Comparison of ENCODE assay signal across 17 cellular contexts in the genomic region with DNA sequence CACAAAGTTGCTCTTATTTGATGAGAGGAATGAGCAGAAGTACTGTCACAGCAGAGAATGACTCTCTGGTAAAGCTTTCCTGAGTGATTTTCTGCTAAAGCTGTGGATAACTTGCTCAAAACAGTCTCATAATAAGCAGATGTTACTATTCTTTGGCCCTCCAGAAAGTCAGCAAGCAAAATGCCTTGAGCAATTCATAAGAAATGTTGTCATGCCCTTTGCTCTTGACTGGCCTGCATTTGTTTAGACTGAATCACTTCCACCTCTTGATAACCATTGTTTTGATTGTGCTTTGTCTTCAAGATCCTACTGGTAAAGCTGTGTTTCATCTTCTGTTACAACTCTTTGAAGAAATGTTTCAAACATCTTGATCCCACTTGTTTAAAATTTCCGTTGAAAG.
DNase-seq lines count a peak whose midpoint lies in the region; ATAC-seq and TF ChIP-seq lines count a peak whose summit lies in the region.
"Had no signal": no experiment of that assay in that cellular context is flagged by ENCODE, and none has a peak within 500 bp of the region (broad histone marks: within the 10 kb centered on the region; RNA-seq: fewer than 3 reads in every experiment).

No MANE protein-coding gene starts in this region.

- H3K79me2 ChIP-seq in MM.1S (ENCODE audit: low read length): no peaks in the 10 kb centered on the region

- CTCF ChIA-PET in AG04449 (lab: Yijun Ruan, JAX): no interaction called here

- no peaks in the 10 kb centered on the region for H3F3A ChIP-seq in MM.1S (ENCODE audit: insufficient read depth, low read length)

- no peak overlapping the region for H3K9ac ChIP-seq in MM.1S (ENCODE audit: low read length)

- no peaks in the 10 kb centered on the region for H3K9me3 ChIP-seq in MM.1S (replicated peaks; ENCODE audit: insufficient read depth, low read length)
- H3K9me3 ChIP-seq: psoas muscle, vagina had no signal

- TF ChIP-seq CTCF in AG04449 (IDR thresholded peaks at IDR 0.05; ENCODE audit: insufficient read depth, low read length, missing control alignments) (no peak), cardiac fibroblast (IDR thresholded peaks at IDR 0.05; ENCODE audit: low read depth, low read length) (no peak), MM.1S (IDR thresholded peaks at IDR 0.05; ENCODE audit: low read length) (no peak)

- H2AFZ ChIP-seq in MM.1S (ENCODE audit: low read length): no peak overlapping the region

- no peaks in the 10 kb centered on the region for H3K9me2 ChIP-seq in MM.1S (replicated peaks; ENCODE audit: insufficient read depth, low read length)

- H3K27me3 ChIP-seq in MM.1S (replicated peaks; ENCODE audit: insufficient read depth, low read length): no peaks in the 10 kb centered on the region
- H3K27me3 ChIP-seq: vagina had no signal

- H3K27ac ChIP-seq in MM.1S (ENCODE audit: low read length): no peak overlapping the region
- H3K27ac ChIP-seq: HL-60, psoas muscle, vagina had no signal

- H3K4me1 ChIP-seq in MM.1S (ENCODE audit: low read length): no peaks in the 10 kb centered on the region
- H3K4me1 ChIP-seq: psoas muscle, vagina had no signal

- H4K20me1 ChIP-seq in MM.1S (ENCODE audit: insufficient read depth, low read length): no peaks in the 10 kb centered on the region

- POLR2A ChIA-PET in AG04449 (lab: Yijun Ruan, JAX): no interaction called here

- DNase-seq in AG04449 (ENCODE audit: low read depth, low spot score): peak; percentile 9
- peak; percentile 90 for DNase-seq in LHCN-M2 (ENCODE audit: low read depth)
- peak; percentile 77 to 94 for DNase-seq in cardiac fibroblast (ENCODE audit: low read depth in 2 of 2)
- DNase-seq in iris pigment epithelial cell (ENCODE audit: low read depth): peak; percentile 95
- no peak for DNase-seq in DMS79 treated with DMSO at 0.1 percent for 48 hours (lab: John Stamatoyannopoulos, UW)
- DNase-seq in activated CD4-positive, CD25-positive, alpha-beta regulatory T cell treated with anti-CD3 and anti-CD28 coated beads, Interleukin-2, amount 50 U/mL, for 72 hours: no peak
- no peak for DNase-seq in MM.1S
- DNase-seq: activated effector memory CD4-positive, alpha-beta T cell treated with Interleukin-2 at 50 U/mL for 16 hours; DMS79; immature natural killer cell; NCI-H1092 treated with DMSO at 0.1 percent for 48 hours; NCI-H524; psoas muscle had no signal

- no peaks in the 10 kb centered on the region for H3K36me3 ChIP-seq in MM.1S (replicated peaks; ENCODE audit: insufficient read depth, low read length)
- H3K36me3 ChIP-seq: vagina had no signal

- H3K4me3 ChIP-seq in AG04449 (ENCODE audit: low read depth, low read length) (no peak overlapping the region), cardiac fibroblast (replicated peaks in 1 of 2; ENCODE audit: low read depth in 2 of 2, low read length in 2 of 2) (no peak overlapping the region), MM.1S (ENCODE audit: low read length) (no peak overlapping the region)
- H3K4me3 ChIP-seq: psoas muscle, vagina had no signal

- H3K4me2 ChIP-seq in MM.1S (ENCODE audit: low read depth, low read length): no peak overlapping the region

- no peak for ATAC-seq in GM19035 (IDR thresholded peaks at IDR 0.05; ENCODE audit: unreplicated experiment)
- ATAC-seq: psoas muscle, Right ventricle myocardium inferior had no signal

Comparison
In these comparisons a context has a peak if more than half of its experiments do, and no peak if none do; other contexts are left out.
1. DNase-seq: peak in AG04449 (single experiment), LHCN-M2 (single experiment), cardiac fibroblast (2 of 2) and iris pigment epithelial cell (single experiment); none in DMS79 treated with DMSO at 0.1 percent for 48 hours (single experiment), activated CD4-positive, CD25-positive, alpha-beta regulatory T cell treated with anti-CD3 and anti-CD28 coated beads, Interleukin-2, amount 50 U/mL, for 72 hours (single experiment) and MM.1S (single experiment).